Comparison of ENCODE assay signal across 14 cellular contexts in genomic region chr10:69643779-69644657, GRCh38. TPM values are rescaled to one million over a fixed set of nuclear protein-coding genes. Genes with fewer than 3 reads are reported as not detected.
A peak's percentile ranks its signal among the peaks of the same experiment; 100 is the strongest.
DNase-seq lines count a peak whose midpoint lies in the region; ATAC-seq, FAIRE-seq and TF ChIP-seq lines count a peak whose summit lies in the region.
"Had no signal": no experiment of that assay in that cellular context is flagged by ENCODE, and none has a peak within 500 bp of the region (broad histone marks: within the 10 kb centered on the region; RNA-seq: fewer than 3 reads in every experiment).

No MANE protein-coding gene starts in this region.

- peak; percentile 63 for FAIRE-seq in H1 (lab: Jason Lieb, UNC)

- H3K9me3 ChIP-seq in SK-N-SH: no peaks in the 10 kb centered on the region
- no peaks in the 10 kb centered on the region for H3K9me3 ChIP-seq in PC-3 (ENCODE audit: low read length)
- H3K9me3 ChIP-seq in H1 (ENCODE audit: insufficient read depth in 2 of 2, low read depth in 1 of 2, low read length in 1 of 2): no peaks in the 10 kb centered on the region
- H3K9me3 ChIP-seq in neuronal stem cell (replicated peaks in 1 of 2; ENCODE audit: control insufficient read depth in 2 of 2, insufficient read depth in 1 of 2, low read depth in 1 of 2, low read length in 2 of 2): no peaks in the 10 kb centered on the region
- H3K9me3 ChIP-seq in T-helper 17 cell (ENCODE audit: control insufficient read depth, low read length, poor library complexity, severe bottlenecking): no peaks in the 10 kb centered on the region
- H3K9me3 ChIP-seq: BLaER1 treated with 17β-estradiol and CSF1 and Interleukin-3, amounts not matched to agents 10 nM and 100 nM; Peyer's patch had no signal

- peaks cover 3% of the 10 kb centered on the region for H3K9me3 Mint-ChIP-seq in stimulated activated memory B cell treated with anti-CD40 and anti-IgM and Interleukin-4, amounts not matched to agents 10 μg/mL and 1 μg/mL and 100 μg/mL, for 72 hours
- H3K9me3 Mint-ChIP-seq: H9 had no signal

- BruUV-seq in PC-3 (replicated peaks; lab: Mats Ljungman, UMichigan): no TSS peak

- TF ChIP-seq CTCF in SK-N-SH (IDR thresholded peaks at IDR 0.05) (no peak), PC-3 (conservative IDR thresholded peaks at IDR 0.05; ENCODE audit: low read depth, low read length) (no peak), H1 (IDR thresholded peaks at IDR 0.05; ENCODE audit: control extremely low read depth in 1 of 3, insufficient read depth in 1 of 3, low read depth in 1 of 3, low read length in 3 of 3) (no peak)

- no peak overlapping the region for H3K9ac ChIP-seq in SK-N-SH
- no peak overlapping the region for H3K9ac ChIP-seq in PC-3 (ENCODE audit: low read length)
- no peak overlapping the region for H3K9ac ChIP-seq in H1 (replicated peaks in 1 of 4; ENCODE audit: extremely low read depth in 1 of 4, low read depth in 3 of 4, low read length in 3 of 4)
- no peak overlapping the region for H3K9ac ChIP-seq in neuronal stem cell (ENCODE audit: low read depth, low read length, poor library complexity)
- H3K9ac ChIP-seq: BLaER1 treated with 17β-estradiol and CSF1 and Interleukin-3, amounts not matched to agents 10 nM and 100 nM had no signal

- H2BK5ac ChIP-seq in H1 (ENCODE audit: low read depth, low read length): no peak overlapping the region
- no peak overlapping the region for H2BK5ac ChIP-seq in neuronal stem cell (ENCODE audit: low read length)

- peaks cover 12% of the 10 kb centered on the region for H3K27me3 Mint-ChIP-seq in stimulated activated memory B cell treated with anti-CD40 and anti-IgM and Interleukin-4, amounts not matched to agents 10 μg/mL and 1 μg/mL and 100 μg/mL, for 72 hours
- H3K27me3 Mint-ChIP-seq in T-helper 17 cell: peaks cover 12% of the 10 kb centered on the region

- no peak overlapping the region for H4K5ac ChIP-seq in H1 (ENCODE audit: insufficient read length, low read depth, low read length)

- intact Hi-C loops in PC-3 (cut with micrococcal nuclease): loop anchor here (1.0 kb wide), 4 partner anchors 52 to 270 kb away; no protein-coding TSS in a partner anchor

- H3K4ac ChIP-seq in H1 (replicated peaks; ENCODE audit: insufficient read length, low read depth, low read length): no peak overlapping the region
- no peak overlapping the region for H3K4ac ChIP-seq in neuronal stem cell (ENCODE audit: low read length)

- H2AK5ac ChIP-seq in H1 (ENCODE audit: low read depth, low read length): no peak overlapping the region
- H2AK5ac ChIP-seq in neuronal stem cell (ENCODE audit: low read depth, low read length): no peak overlapping the region

- no peak overlapping the region for H2BK15ac ChIP-seq in H1 (ENCODE audit: low read length)
- peak overlapping the region; percentile 40 for H2BK15ac ChIP-seq in neuronal stem cell (ENCODE audit: low read length)

- no peak for TF ChIP-seq POLR2A in H1 (IDR thresholded peaks at IDR 0.05; ENCODE audit: control extremely low read depth in 1 of 2, low read depth in 2 of 2, low read length in 2 of 2)

- H2AFZ ChIP-seq in SK-N-SH (ENCODE audit: low read depth): no peak overlapping the region
- no peak overlapping the region for H2AFZ ChIP-seq in PC-3 (ENCODE audit: low read length)
- no peak overlapping the region for H2AFZ ChIP-seq in H1 (ENCODE audit: low read length)
- no peak overlapping the region for H2AFZ ChIP-seq in neuronal stem cell (ENCODE audit: low read length)

- H3K4me2 ChIP-seq in SK-N-SH: no peak overlapping the region
- H3K4me2 ChIP-seq in PC-3 (ENCODE audit: low read length): no peak overlapping the region
- no peak overlapping the region for H3K4me2 ChIP-seq in H1 (ENCODE audit: insufficient read depth in 1 of 2, low read depth in 2 of 2, low read length in 2 of 2)
- no peak overlapping the region for H3K4me2 ChIP-seq in neuronal stem cell (ENCODE audit: insufficient read depth, low read length, poor library complexity, severe bottlenecking)
- H3K4me2 ChIP-seq: BLaER1 treated with 17β-estradiol and CSF1 and Interleukin-3, amounts not matched to agents 10 nM and 100 nM had no signal

- H4K8ac ChIP-seq in H1 (ENCODE audit: extremely low read depth, insufficient read depth, low read length) (no peak overlapping the region), neuronal stem cell (ENCODE audit: low read depth, low read length) (no peak overlapping the region)

- ATAC-seq in SK-N-SH treated with all-trans-retinoic acid at 6 μM for 48 hours (peak; percentile 25; the same call in 2 of the 3 replicates), PC-3 (peak; percentile 4; the same call in 1 of the 2 replicates), T-helper 17 cell (no peak)
- no peak for ATAC-seq in stimulated activated memory B cell treated with anti-CD40 and anti-IgM and Interleukin-4, amounts not matched to agents 10 μg/mL and 1 μg/mL and 100 μg/mL, for 72 hours

- H3K4me1 Mint-ChIP-seq in stimulated activated memory B cell treated with anti-CD40 and anti-IgM and Interleukin-4, amounts not matched to agents 10 μg/mL and 1 μg/mL and 100 μg/mL, for 72 hours: no peaks in the 10 kb centered on the region
- peaks cover 4% of the 10 kb centered on the region for H3K4me1 Mint-ChIP-seq in T-helper 17 cell

- WGBS in SK-N-SH (ENCODE audit: low lambda C conversion rate): 48% methylated on average over 9 of the region's 16 CpGs
- 74% methylated on average over 16 of the region's 16 CpGs; no CpG with 5 or more reads in 1 of the 2 experiments for WGBS in H1 (ENCODE audit: extremely low coverage in 1 of 2, insufficient coverage in 1 of 2, insufficient read length in 1 of 2, insufficient replicate concordance in 2 of 2, low coverage in 1 of 2, low lambda C conversion rate in 2 of 2, missing lambda C conversion rate in 1 of 2), 2 experiments
- WGBS in neuronal stem cell (ENCODE audit: extremely low coverage in 2 of 2, insufficient read length in 2 of 2, insufficient replicate concordance in 1 of 2), 2 donors: no CpG with 5 or more reads among the region's 16 CpGs

- peaks cover 0 to 12% of the 10 kb centered on the region in 2 experiments; a peak in 1 of 4 replicates for H3K4me1 ChIP-seq in SK-N-SH (ENCODE audit: control insufficient read depth in 1 of 2, insufficient read depth in 2 of 2, low read depth in 1 of 2, low read length in 1 of 2)
- peaks cover 10% of the 10 kb centered on the region for H3K4me1 ChIP-seq in PC-3 (ENCODE audit: insufficient read depth, low read length)
- H3K4me1 ChIP-seq in H1 (replicated peaks in 1 of 4; ENCODE audit: control insufficient read depth in 3 of 4, insufficient read depth in 4 of 4, low read length in 3 of 4): peaks cover 0 to 6% (median 4%) of the 10 kb centered on the region in 4 experiments; a peak in 4 of 7 replicates
- peaks cover 9 to 29% of the 10 kb centered on the region in 2 donors for H3K4me1 ChIP-seq in neuronal stem cell (ENCODE audit: control insufficient read depth in 2 of 2, insufficient read depth in 1 of 2, low read depth in 1 of 2, low read length in 2 of 2)
- H3K4me1 ChIP-seq: Peyer's patch had no signal

- H3K27me3 ChIP-seq in SK-N-SH (ENCODE audit: insufficient read depth) (no peaks in the 10 kb centered on the region), PC-3 (ENCODE audit: low read length) (no peaks in the 10 kb centered on the region), H1 (replicated peaks in 1 of 4; ENCODE audit: control insufficient read depth in 3 of 4, extremely low read depth in 1 of 4, insufficient read depth in 3 of 4, low read length in 3 of 4) (no peaks in the 10 kb centered on the region; a peak in 2 of 7 replicates), neuronal stem cell (ENCODE audit: control insufficient read depth in 3 of 3, insufficient read depth in 3 of 3, low read depth in 1 of 3, low read length in 3 of 3) (no peaks in the 10 kb centered on the region)
- H3K27me3 ChIP-seq: BLaER1 treated with 17β-estradiol and CSF1 and Interleukin-3, amounts not matched to agents 10 nM and 100 nM; Peyer's patch had no signal

- H3K79me1 ChIP-seq in H1 (ENCODE audit: low read depth, low read length): no peaks in the 10 kb centered on the region
- no peaks in the 10 kb centered on the region for H3K79me1 ChIP-seq in neuronal stem cell (ENCODE audit: low read depth, low read length)

- no peak overlapping the region for H3K23ac ChIP-seq in H1 (ENCODE audit: insufficient read length)
- H3K23ac ChIP-seq in neuronal stem cell (ENCODE audit: low read depth, low read length, poor library complexity): no peak overlapping the region

- TF ChIP-seq EP300 in SK-N-SH (IDR thresholded peaks at IDR 0.05; ENCODE audit: borderline replicate concordance in 1 of 2, low read depth in 1 of 2, low read length in 1 of 2): no peak
- TF ChIP-seq EP300 in H1 (IDR thresholded peaks at IDR 0.05; ENCODE audit: borderline replicate concordance in 1 of 2, low read depth in 2 of 2, low read length in 2 of 2): no peak

- H3K23me2 ChIP-seq in H1 (ENCODE audit: low read depth, low read length): no peaks in the 10 kb centered on the region

- DNase-seq in SK-N-SH (no peak), PC-3 (no peak), H1 (ENCODE audit: low read depth in 1 of 2, low spot score in 2 of 2) (no peak), neuronal stem cell (ENCODE audit: low spot score) (no peak), SK-N-DZ (ENCODE audit: low spot score) (no peak), T-helper 17 cell (no peak)
- DNase-seq: DMS153, NCI-H1436 treated with DMSO at 0.1 percent for 48 hours, SIG-M5 had no signal

- TF ChIP-seq RAD21 in SK-N-SH (IDR thresholded peaks at IDR 0.05; ENCODE audit: low read length) (no peak), H1 (IDR thresholded peaks at IDR 0.05 in 1 of 2, conservative IDR thresholded peaks at IDR 0.05 in 1 of 2; ENCODE audit: low read depth in 2 of 2, low read length in 2 of 2) (no peak)

- peaks cover 5% of the 10 kb centered on the region for H3F3A ChIP-seq in SK-N-SH (replicated peaks; ENCODE audit: insufficient read depth)
- H3F3A ChIP-seq in PC-3 (ENCODE audit: low read length, unreplicated experiment): no peaks in the 10 kb centered on the region

- H2BK120ac ChIP-seq in H1 (replicated peaks; ENCODE audit: low read depth, low read length): no peak overlapping the region
- no peak overlapping the region for H2BK120ac ChIP-seq in neuronal stem cell (ENCODE audit: low read depth, low read length)

- H3K36me3 Mint-ChIP-seq in stimulated activated memory B cell treated with anti-CD40 and anti-IgM and Interleukin-4, amounts not matched to agents 10 μg/mL and 1 μg/mL and 100 μg/mL, for 72 hours: no peaks in the 10 kb centered on the region
- H3K36me3 Mint-ChIP-seq in T-helper 17 cell (ENCODE audit: low read depth): peaks cover 2% of the 10 kb centered on the region

- H3K56ac ChIP-seq in H1 (replicated peaks; ENCODE audit: insufficient read length, low read depth, low read length): no peak overlapping the region

- H4K20me1 ChIP-seq in SK-N-SH (ENCODE audit: insufficient read depth) (no peaks in the 10 kb centered on the region), PC-3 (ENCODE audit: low read length) (no peaks in the 10 kb centered on the region), H1 (replicated peaks in 1 of 2; ENCODE audit: control insufficient read depth in 1 of 2, insufficient read depth in 2 of 2, low read length in 2 of 2) (no peaks in the 10 kb centered on the region)
- H4K20me1 ChIP-seq: BLaER1 treated with 17β-estradiol and CSF1 and Interleukin-3, amounts not matched to agents 10 nM and 100 nM had no signal

- H3K18ac ChIP-seq in H1 (ENCODE audit: extremely low read depth, low read length) (no peak overlapping the region), neuronal stem cell (ENCODE audit: low read length) (peak overlapping the region; percentile 83)

- no peak overlapping the region for H2BK20ac ChIP-seq in H1 (ENCODE audit: low read length)

- H4K91ac ChIP-seq in H1 (replicated peaks; ENCODE audit: insufficient read length, low read length) (no peak overlapping the region), neuronal stem cell (ENCODE audit: low read depth, low read length, poor library complexity) (no peak overlapping the region)

- H3K27ac ChIP-seq in SK-N-SH (ENCODE audit: low read depth in 2 of 2, low read length in 1 of 2): no peak overlapping the region
- no peak overlapping the region for H3K27ac ChIP-seq in PC-3 (ENCODE audit: low read length)
- H3K27ac ChIP-seq in H1 (ENCODE audit: low read depth, low read length): no peak overlapping the region
- no peak overlapping the region for H3K27ac ChIP-seq in neuronal stem cell (replicated peaks; ENCODE audit: low read length)
- H3K27ac ChIP-seq: BLaER1 treated with 17β-estradiol and CSF1 and Interleukin-3, amounts not matched to agents 10 nM and 100 nM; Peyer's patch had no signal

- H3K79me2 ChIP-seq in SK-N-SH (ENCODE audit: insufficient read depth) (no peaks in the 10 kb centered on the region), PC-3 (ENCODE audit: low read length) (no peaks in the 10 kb centered on the region), H1 (ENCODE audit: control insufficient read depth in 1 of 2, insufficient read depth in 2 of 2, low read length in 2 of 2) (no peaks in the 10 kb centered on the region)

- H3K4me3 ChIP-seq in SK-N-SH (ENCODE audit: low read depth in 2 of 2, low read length in 1 of 2) (no peak overlapping the region; a peak in 1 of 4 replicates), PC-3 (ENCODE audit: low read length) (no peak overlapping the region), H1 (ENCODE audit: extremely low read depth in 1 of 4, insufficient read depth in 2 of 4, low read depth in 3 of 4, low read length in 4 of 4) (no peak overlapping the region), neuronal stem cell (ENCODE audit: low read length in 2 of 2) (no peak overlapping the region)
- H3K4me3 ChIP-seq: BLaER1 treated with 17β-estradiol and CSF1 and Interleukin-3, amounts not matched to agents 10 nM and 100 nM; Peyer's patch had no signal

- H3K4me3 Mint-ChIP-seq in stimulated activated memory B cell treated with anti-CD40 and anti-IgM and Interleukin-4, amounts not matched to agents 10 μg/mL and 1 μg/mL and 100 μg/mL, for 72 hours: no peak overlapping the region
- H3K4me3 Mint-ChIP-seq in T-helper 17 cell: no peak overlapping the region
- H3K4me3 Mint-ChIP-seq: H9 had no signal

- H3K36me3 ChIP-seq in SK-N-SH (replicated peaks in 1 of 2; ENCODE audit: control insufficient read depth in 1 of 2, insufficient read depth in 2 of 2, low read length in 1 of 2) (no peaks in the 10 kb centered on the region), PC-3 (ENCODE audit: low read depth, low read length) (no peaks in the 10 kb centered on the region), H1 (ENCODE audit: control insufficient read depth in 2 of 4, insufficient read depth in 4 of 4, low read length in 3 of 4) (no peaks in the 10 kb centered on the region), neuronal stem cell (replicated peaks in 1 of 2; ENCODE audit: control insufficient read depth in 2 of 2, insufficient read depth in 2 of 2, low read length in 2 of 2) (no peaks in the 10 kb centered on the region)
- H3K36me3 ChIP-seq: BLaER1 treated with 17β-estradiol and CSF1 and Interleukin-3, amounts not matched to agents 10 nM and 100 nM; Peyer's patch had no signal

- H3K27ac Mint-ChIP-seq in stimulated activated memory B cell treated with anti-CD40 and anti-IgM and Interleukin-4, amounts not matched to agents 10 μg/mL and 1 μg/mL and 100 μg/mL, for 72 hours: no peak overlapping the region
- no peak overlapping the region for H3K27ac Mint-ChIP-seq in T-helper 17 cell
- H3K27ac Mint-ChIP-seq: H9 had no signal

- POLR2A ChIA-PET in SK-N-SH (lab: Yijun Ruan, JAX) (no interaction called here), PC-3 (lab: Charles Lee; ENCODE audit: unreplicated experiment) (interaction anchor here (0.7 kb wide), 1 partner anchor 247 kb away, joined by 5 read pairs; no protein-coding TSS in a partner anchor), H1 (lab: Charles Lee; ENCODE audit: partially characterized antibody) (interaction anchor here (0.6 kb wide), 1 partner anchor 14 kb away, joined by 3 read pairs; no protein-coding TSS in a partner anchor)

- CTCF ChIA-PET in SK-N-SH (lab: Yijun Ruan, JAX) (interaction anchor here (0.7 to 22.1 kb wide), 51 partner anchors 9 to 314 kb away, joined by 3 to 571 read pairs (median 6); partner anchors contain the start of genes COL13A1 and FAM241B), PC-3 (lab: Charles Lee) (interaction anchor here (0.6 to 1.1 kb wide), 4 partner anchors 71 to 314 kb away, joined by 3 to 5 read pairs (median 4); no protein-coding TSS in a partner anchor), H1 (lab: Charles Lee; ENCODE audit: partially characterized antibody) (interaction anchor here (0.7 to 59.4 kb wide), 25 partner anchors 7 to 316 kb away, joined by 3 to 1374 read pairs (median 5); partner anchors contain the start of gene NEUROG3)

- H3K14ac ChIP-seq in H1 (ENCODE audit: insufficient read length) (no peak overlapping the region), neuronal stem cell (ENCODE audit: low read length) (no peak overlapping the region)

- H2BK12ac ChIP-seq in H1 (ENCODE audit: low read depth, low read length) (no peak overlapping the region), neuronal stem cell (ENCODE audit: low read length) (no peak overlapping the region)

- H3K9me2 ChIP-seq in SK-N-SH: no peaks in the 10 kb centered on the region
- no peaks in the 10 kb centered on the region for H3K9me2 ChIP-seq in PC-3 (replicated peaks; ENCODE audit: low read length)

RNA-seq across cellular contexts. Expression of gene FAM241B, which starts 14.0 kb away (rescaled TPM):
- 16.0 and 19.2 TPM in 2 replicates for polyA plus RNA-seq in SK-N-SH (2012; rRNA removed)
- polyA plus RNA-seq in SK-N-SH (2012; cell fraction: cytosol; rRNA removed): 15.6 and 16.3 TPM in 2 replicates
- 14.5 and 14.8 TPM in 2 replicates for polyA plus RNA-seq in SK-N-SH (2012; cell fraction: nucleus; rRNA removed)
- 37.5 and 45.4 TPM in 2 replicates for total RNA-seq in PC-3 (2014; rRNA removed)
- 18.6 and 19.3 TPM in 2 replicates for total RNA-seq in H1 (2021; fragmentation: NEBNext Ultra II Directional; extraction: Animal tissue kit (Norgen Biotek cat#: 25700))
- 29.2 and 30.1 TPM in 2 replicates for polyA plus RNA-seq in H1 (2011; rRNA removed)
- 33.7 TPM for polyA plus RNA-seq in H1 (2011; cell fraction: cytosol; rRNA removed)
- polyA plus RNA-seq in H1 (2011; cell fraction: nucleus; rRNA removed): 23.0 TPM
- polyA plus RNA-seq in H1 (2012, experiment 1 of 2): 24.7 to 33.7 TPM (median 28.7 TPM) in 4 replicates
- 21.4 TPM for polyA plus RNA-seq in H1 (2012, experiment 2 of 2)
- polyA plus RNA-seq in H1 (2013, experiment 1 of 2): 18.9 TPM
- polyA plus RNA-seq in H1 (2013, experiment 2 of 2): 20.3 TPM
- 9.3 and 11.0 TPM in 2 replicates for polyA minus RNA-seq in H1 (2011; rRNA and poly(A)+ RNA removed)
- polyA minus RNA-seq in H1 (2011; cell fraction: cytosol; rRNA and poly(A)+ RNA removed): 8.7 TPM
- 14.9 TPM for polyA minus RNA-seq in H1 (2011; cell fraction: nucleus; rRNA and poly(A)+ RNA removed)
- 21.0 TPM for polyA plus RNA-seq in neuronal stem cell (2013, experiment 1 of 2)
- polyA plus RNA-seq in neuronal stem cell (2013, experiment 2 of 2): 22.3 TPM
- polyA plus RNA-seq in SK-N-DZ (2014; cell fraction: cytosol; rRNA removed): 10.6 and 12.4 TPM in 2 replicates
- 13.8 and 30.4 TPM in 2 replicates for polyA plus RNA-seq in SK-N-DZ (2014; cell fraction: nucleus; rRNA removed)
- total RNA-seq in T-helper 17 cell: 1 to 10 TPM; 8.1 TPM

Comparison
In these comparisons a context has a peak if more than half of its experiments do, and no peak if none do; other contexts are left out.
1. ATAC-seq: peak in SK-N-SH treated with all-trans-retinoic acid at 6 μM for 48 hours (single experiment) and PC-3 (single experiment); none in stimulated activated memory B cell treated with anti-CD40 and anti-IgM and Interleukin-4, amounts not matched to agents 10 μg/mL and 1 μg/mL and 100 μg/mL, for 72 hours (single experiment) and T-helper 17 cell (single experiment).